Comparison of ENCODE assay signal across 8 cellular contexts in genomic region chr7:151228024-151228866, GRCh38. TPM values are rescaled to one million over a fixed set of nuclear protein-coding genes. Genes with fewer than 3 reads are reported as not detected.
DNase-seq lines count a peak whose midpoint lies in the region; ATAC-seq and TF ChIP-seq lines count a peak whose summit lies in the region.

No MANE protein-coding gene starts in this region.

- no peaks in the 10 kb centered on the region for H3K9me3 ChIP-seq in left lung

- no peak for ATAC-seq in activated naive CD8-positive, alpha-beta T cell treated with anti-CD3 and anti-CD28 coated beads, Interleukin-2, amount 10 ng/mL, durations not matched to agents 7 days and 5 days (ENCODE audit: low read depth)
- no peak for ATAC-seq in left lung

- H3K36me3 Mint-ChIP-seq in T-helper 1 cell treated with Interleukin-12 subunit alpha and Interleukin-12 subunit beta and Interleukin-4 antibody, amounts not matched to agents 30 μg/mL and 1 μg/mL, for 36 hours (ENCODE audit: low read depth), result peaks cover 21% of the 10 kb centered on the region
- peaks cover 5% of the 10 kb centered on the region for H3K36me3 Mint-ChIP-seq in activated naive CD8-positive, alpha-beta T cell treated with anti-CD3 and anti-CD28 coated beads, Interleukin-2, amount 10 ng/mL, durations not matched to agents 7 days and 5 days

- H3K27me3 Mint-ChIP-seq in T-helper 1 cell treated with Interleukin-12 subunit alpha and Interleukin-12 subunit beta and Interleukin-4 antibody, amounts not matched to agents 30 μg/mL and 1 μg/mL, for 36 hours (ENCODE audit: low read depth), result peaks cover 6% of the 10 kb centered on the region
- H3K27me3 Mint-ChIP-seq in activated naive CD8-positive, alpha-beta T cell treated with anti-CD3 and anti-CD28 coated beads, Interleukin-2, amount 10 ng/mL, durations not matched to agents 7 days and 5 days, result peaks cover 6% of the 10 kb centered on the region

- H3K36me3 ChIP-seq in left lung, result peaks cover 0 to 18% of the 10 kb centered on the region in 2 donors

- no peak for DNase-seq in T-helper 1 cell
- no peak for DNase-seq in activated naive CD8-positive, alpha-beta T cell treated with anti-CD3 and anti-CD28 coated beads, Interleukin-2, amount 10 ng/mL, durations not matched to agents 7 days and 5 days
- DNase-seq in left lung, result peak in 1 of 2 donors; percentile 24
- no peak for DNase-seq in NCI-H82 (lab: John Stamatoyannopoulos, UW)
- no peak for DNase-seq in AG20443 (ENCODE audit: low spot score)
- no peak for DNase-seq in COLO829 (ENCODE audit: low spot score)

- intact Hi-C loops in left lung (cut with DNase I), result no loop called here

- peak overlapping the region; percentile 75 for H3K27ac Mint-ChIP-seq in T-helper 1 cell treated with Interleukin-12 subunit alpha and Interleukin-12 subunit beta and Interleukin-4 antibody, amounts not matched to agents 30 μg/mL and 1 μg/mL, for 36 hours
- H3K27ac Mint-ChIP-seq in activated naive CD8-positive, alpha-beta T cell treated with anti-CD3 and anti-CD28 coated beads, Interleukin-2, amount 10 ng/mL, durations not matched to agents 7 days and 5 days, result peak overlapping the region; percentile 83

- H3K27me3 ChIP-seq in left lung, result no peaks in the 10 kb centered on the region

- TF ChIP-seq CTCF in left lung (IDR thresholded peaks at IDR 0.05), result no peak

- H3K4me3 ChIP-seq in left lung, result peak overlapping the region; percentile 89 to 96

- H3K4me1 ChIP-seq in left lung, result peaks cover 12 to 41% of the 10 kb centered on the region in 2 donors

- POLR2A ChIA-PET in activated naive CD8-positive, alpha-beta T cell treated with anti-CD3 and anti-CD28 coated beads, Interleukin-2, amount 10 ng/mL, durations not matched to agents 7 days and 5 days (lab: Charles Lee), result interaction anchor here (1.0 to 2.1 kb wide), 5 partner anchors 9 to 200 kb away, joined by 3 to 18 read pairs (median 5); partner anchors contain the start of gene ABCB8

- H3K27ac ChIP-seq in left lung, result peak overlapping the region; percentile 74 to 86
- H3K27ac ChIP-seq in temporal lobe (ENCODE audit: low read depth, low read length), result peak overlapping the region; percentile 50

- peak overlapping the region; percentile 95 for H3K4me3 Mint-ChIP-seq in T-helper 1 cell treated with Interleukin-12 subunit alpha and Interleukin-12 subunit beta and Interleukin-4 antibody, amounts not matched to agents 30 μg/mL and 1 μg/mL, for 36 hours
- H3K4me3 Mint-ChIP-seq in activated naive CD8-positive, alpha-beta T cell treated with anti-CD3 and anti-CD28 coated beads, Interleukin-2, amount 10 ng/mL, durations not matched to agents 7 days and 5 days, result peak overlapping the region; percentile 93

- H3K4me1 Mint-ChIP-seq in T-helper 1 cell treated with Interleukin-12 subunit alpha and Interleukin-12 subunit beta and Interleukin-4 antibody, amounts not matched to agents 30 μg/mL and 1 μg/mL, for 36 hours (ENCODE audit: low read depth), result peaks cover 41% of the 10 kb centered on the region
- peaks cover 30% of the 10 kb centered on the region for H3K4me1 Mint-ChIP-seq in activated naive CD8-positive, alpha-beta T cell treated with anti-CD3 and anti-CD28 coated beads, Interleukin-2, amount 10 ng/mL, durations not matched to agents 7 days and 5 days

- H3K9me3 Mint-ChIP-seq in T-helper 1 cell treated with Interleukin-12 subunit alpha and Interleukin-12 subunit beta and Interleukin-4 antibody, amounts not matched to agents 30 μg/mL and 1 μg/mL, for 36 hours, result no peaks in the 10 kb centered on the region
- no peaks in the 10 kb centered on the region for H3K9me3 Mint-ChIP-seq in activated naive CD8-positive, alpha-beta T cell treated with anti-CD3 and anti-CD28 coated beads, Interleukin-2, amount 10 ng/mL, durations not matched to agents 7 days and 5 days

RNA-seq across cellular contexts. Expression of gene ABCF2, which starts 1.2 kb away (rescaled TPM):
- 10 to 100 TPM; 29.5 to 31.2 TPM for total RNA-seq in activated naive CD8-positive, alpha-beta T cell treated with anti-CD3 and anti-CD28 coated beads, Interleukin-2, amount 10 ng/mL, durations not matched to agents 7 days and 5 days
- total RNA-seq in left lung (10 to 100 TPM; 27.1 to 40.6 TPM), temporal lobe (20.7 TPM)

RNA-seq across cellular contexts. Expression of gene CHPF2, which starts 4.0 kb away (rescaled TPM):
- total RNA-seq in activated naive CD8-positive, alpha-beta T cell treated with anti-CD3 and anti-CD28 coated beads, Interleukin-2, amount 10 ng/mL, durations not matched to agents 7 days and 5 days, result 10 to 100 TPM; 44.3 to 48.4 TPM
- total RNA-seq in left lung (10 to 100 TPM; 44.0 to 53.8 TPM), temporal lobe (11.3 TPM)

RNA-seq across cellular contexts. Expression of gene H2BK1, which starts 18.0 kb away (rescaled TPM):
- 1 to 10 TPM; 1.6 to 2.2 TPM for total RNA-seq in activated naive CD8-positive, alpha-beta T cell treated with anti-CD3 and anti-CD28 coated beads, Interleukin-2, amount 10 ng/mL, durations not matched to agents 7 days and 5 days
- not detected for total RNA-seq in left lung
- total RNA-seq in temporal lobe, result not detected

RNA-seq across cellular contexts. Expression of gene SMARCD3, which starts 20.2 kb away (rescaled TPM):
- total RNA-seq in activated naive CD8-positive, alpha-beta T cell treated with anti-CD3 and anti-CD28 coated beads, Interleukin-2, amount 10 ng/mL, durations not matched to agents 7 days and 5 days, result 10 to 100 TPM in 1 of 2 experiments, 1 to 10 TPM in 1; 7.8 to 12.6 TPM
- 10 to 100 TPM; 45.5 to 49.4 TPM for total RNA-seq in left lung
- 85.1 TPM for total RNA-seq in temporal lobe

RNA-seq across cellular contexts. Expression of gene ASB10, which starts 41.2 kb away (rescaled TPM):
- not detected for total RNA-seq in activated naive CD8-positive, alpha-beta T cell treated with anti-CD3 and anti-CD28 coated beads, Interleukin-2, amount 10 ng/mL, durations not matched to agents 7 days and 5 days
- total RNA-seq in left lung, result not detected
- total RNA-seq in temporal lobe, result not detected
